8 cellular contexts compared by ENCODE assay signal in the genomic region with DNA sequence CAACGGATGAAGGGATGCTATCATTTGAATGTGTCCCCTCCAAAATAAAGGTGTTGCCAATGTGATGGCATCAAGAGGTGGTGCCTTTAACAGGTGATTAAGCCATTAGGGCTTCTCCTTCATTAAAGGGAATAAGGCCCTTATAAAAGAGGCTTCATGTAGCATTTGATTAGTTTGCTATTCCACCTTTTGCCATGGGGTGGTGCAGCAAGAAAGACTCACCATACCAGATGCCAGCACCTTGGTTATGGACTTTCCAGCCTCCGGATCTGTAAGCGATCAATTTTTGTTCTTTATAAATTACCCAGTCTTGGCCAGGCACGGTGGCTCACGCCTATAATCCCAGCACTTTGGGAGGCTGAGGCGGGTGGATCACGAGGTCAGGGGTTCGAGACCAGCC. TPM values are rescaled to one million over a fixed set of nuclear protein-coding genes. Genes with fewer than 3 reads are reported as not detected.
DNase-seq lines count a peak whose midpoint lies in the region; ATAC-seq and TF ChIP-seq lines count a peak whose summit lies in the region.

No MANE protein-coding gene starts in this region.

- DNase-seq in AML-193 (lab: John Stamatoyannopoulos, UW), result peak; percentile 2 to 33
- peak; percentile 17 for DNase-seq in RPMI8226
- DNase-seq in hepatic stellate cell (ENCODE audit: low spot score), result peak; percentile 35
- no peak for DNase-seq in anterior cingulate cortex (lab: John Stamatoyannopoulos, UW)
- no peak for DNase-seq in DMS114 treated with DMSO at 0.1 percent for 48 hours (lab: John Stamatoyannopoulos, UW; ENCODE audit: unreplicated experiment)
- DNase-seq in activated T-cell treated with anti-CD3 and anti-CD28 coated beads, Interleukin-2, amount 50 U/mL, for 4 hours, result no peak

- TF ChIP-seq CTCF in GM12874 (IDR thresholded peaks at IDR 0.05; ENCODE audit: insufficient read depth, low read depth, low read length), result peak; percentile 20; the same call in 1 of the 2 replicates

- no peaks in the 10 kb centered on the region for H3K27me3 Mint-ChIP-seq in activated T-cell treated with anti-CD3 and anti-CD28 coated beads, Interleukin-2, amount 50 U/mL, for 4 hours (ENCODE audit: low read depth)

- no peaks in the 10 kb centered on the region for H3K9me3 Mint-ChIP-seq in activated T-cell treated with anti-CD3 and anti-CD28 coated beads, Interleukin-2, amount 50 U/mL, for 4 hours

- no peak for ATAC-seq in HG03280 (IDR thresholded peaks at IDR 0.05; ENCODE audit: unreplicated experiment)
- ATAC-seq in activated T-cell treated with anti-CD3 and anti-CD28 coated beads, Interleukin-2, amount 50 U/mL, for 4 hours, result no peak

- no peaks in the 10 kb centered on the region for H3K36me3 Mint-ChIP-seq in activated T-cell treated with anti-CD3 and anti-CD28 coated beads, Interleukin-2, amount 50 U/mL, for 4 hours (ENCODE audit: insufficient read depth)

- no peaks in the 10 kb centered on the region for H3K4me1 Mint-ChIP-seq in activated T-cell treated with anti-CD3 and anti-CD28 coated beads, Interleukin-2, amount 50 U/mL, for 4 hours (ENCODE audit: low read depth)

- H3K4me3 Mint-ChIP-seq in activated T-cell treated with anti-CD3 and anti-CD28 coated beads, Interleukin-2, amount 50 U/mL, for 4 hours, result no peak overlapping the region

RNA-seq across cellular contexts. Expression of a gene that starts 7.9 kb away (rescaled TPM):
- 1 to 10 TPM; 3.9 to 6.3 (median 4.7) TPM for total RNA-seq in activated T-cell treated with anti-CD3 and anti-CD28 coated beads, Interleukin-2, amount 50 U/mL, for 4 hours

Comparison
In these comparisons a context has a peak if more than half of its experiments do, and no peak if none do; other contexts are left out.
1. DNase-seq: peak in AML-193 (2 of 2), RPMI8226 (single experiment) and hepatic stellate cell (single experiment); none in anterior cingulate cortex (0 of 58), DMS114 treated with DMSO at 0.1 percent for 48 hours (single experiment) and activated T-cell treated with anti-CD3 and anti-CD28 coated beads, Interleukin-2, amount 50 U/mL, for 4 hours (single experiment).